In the genomic region with DNA sequence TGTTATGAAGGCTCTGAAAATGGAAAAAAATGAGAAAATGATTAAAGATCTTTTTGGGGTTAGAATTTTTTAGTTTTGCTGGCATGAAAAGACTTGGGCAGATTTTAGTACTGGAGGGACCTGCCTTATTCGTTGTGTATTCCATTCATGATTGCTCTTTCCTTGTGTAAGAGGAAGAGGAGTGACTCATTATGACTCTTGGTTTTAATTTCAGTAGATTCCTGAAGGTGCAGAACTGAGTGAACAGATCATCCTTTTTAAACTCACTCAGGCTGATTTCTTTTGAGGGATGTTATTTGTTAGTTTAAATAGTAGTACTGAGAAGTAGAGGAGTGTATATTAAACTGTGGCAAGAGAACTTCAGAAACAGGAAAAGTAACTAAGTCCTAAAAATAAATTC, we compare ENCODE assay signal across 13 cellular contexts. TPM values are rescaled to one million over a fixed set of nuclear protein-coding genes. Genes with fewer than 3 reads are reported as not detected.
DNase-seq lines count a peak whose midpoint lies in the region; ATAC-seq and TF ChIP-seq lines count a peak whose summit lies in the region.
"Had no signal": no experiment of that assay in that cellular context is flagged by ENCODE, and none has a peak within 500 bp of the region (broad histone marks: within the 10 kb centered on the region; RNA-seq: fewer than 3 reads in every experiment).

No MANE protein-coding gene starts in this region.

- CTCF ChIA-PET in Panc1 (lab: Charles Lee): interaction anchor here (0.9 kb wide), 1 partner anchor 107 kb away, joined by 3 read pairs; no protein-coding TSS in a partner anchor

- no peaks in the 10 kb centered on the region for H3K4me1 ChIP-seq in Panc1 (ENCODE audit: control insufficient read depth, insufficient read depth, low read length)
- no peaks in the 10 kb centered on the region for H3K4me1 ChIP-seq in spleen

- H3K9me3 ChIP-seq in Panc1 (ENCODE audit: control insufficient read depth, insufficient read depth, low read depth, low read length) (no peaks in the 10 kb centered on the region), spleen (no peaks in the 10 kb centered on the region)
- H3K9me3 ChIP-seq: esophagus squamous epithelium had no signal

- TF ChIP-seq CTCF in Panc1 (IDR thresholded peaks at IDR 0.05) (no peak), epithelial cell of proximal tubule (conservative IDR thresholded peaks at IDR 0.05; ENCODE audit: low read depth, low read length) (no peak), spleen (IDR thresholded peaks at IDR 0.05 in 8 of 11, conservative IDR thresholded peaks at IDR 0.05 in 3 of 11) (no peak)

- ATAC-seq in Panc1: no peak
- ATAC-seq in HG03520 (IDR thresholded peaks at IDR 0.05; ENCODE audit: unreplicated experiment): no peak
- ATAC-seq: Right ventricle myocardium inferior; stimulated activated naive CD8-positive, alpha-beta T cell treated with anti-CD3 and anti-CD28 coated beads, Interleukin-15, Interleukin-2, amounts not matched to agents 100 U/mL and 50 U/mL, for 24 hours had no signal

- H3K27me3 ChIP-seq in Panc1 (ENCODE audit: control insufficient read depth, insufficient read depth, low read length): no peaks in the 10 kb centered on the region
- no peaks in the 10 kb centered on the region for H3K27me3 ChIP-seq in spleen (replicated peaks in 1 of 7)
- H3K27me3 ChIP-seq: esophagus squamous epithelium had no signal

- 38 to 59% (median 41%) methylated on average over 1 of the region's 1 CpG for WGBS in spleen, 5 donors

- POLR2A ChIA-PET in Panc1 (lab: Charles Lee): no interaction called here

- no peak overlapping the region for H3K4me3 ChIP-seq in Panc1 (ENCODE audit: low read depth in 2 of 2, low read length in 2 of 2)
- H3K4me3 ChIP-seq in epithelial cell of proximal tubule (ENCODE audit: low read depth, low read length): no peak overlapping the region
- no peak overlapping the region for H3K4me3 ChIP-seq in spleen
- H3K4me3 ChIP-seq: esophagus squamous epithelium had no signal

- no peak for TF ChIP-seq POLR2A in spleen (IDR thresholded peaks at IDR 0.05)

- no peaks in the 10 kb centered on the region for H3K36me3 ChIP-seq in Panc1 (ENCODE audit: control insufficient read depth, insufficient read depth, low read length)
- no peaks in the 10 kb centered on the region for H3K36me3 ChIP-seq in spleen
- H3K36me3 ChIP-seq: esophagus squamous epithelium had no signal

- in situ Hi-C loops in Panc1 (cut with HindIII; ENCODE audit: low pct_unique_long_range_greater_than_20kb, low sequenced_read_pairs): no loop called here

- peak; percentile 79 for DNase-seq in GM03348 (ENCODE audit: low spot score)
- DNase-seq in Panc1 (ENCODE audit: low read depth, low spot score): peak; percentile 30
- peak; percentile 70 for DNase-seq in epithelial cell of proximal tubule (ENCODE audit: low read depth)
- DNase-seq in renal cortical epithelial cell (ENCODE audit: low read depth): peak; percentile 94
- no peak for DNase-seq in mucosa of gallbladder (ENCODE audit: low spot score)
- DNase-seq in epidermal melanocyte (ENCODE audit: insufficient read length, low spot score): no peak
- no peak for DNase-seq in spleen
- DNase-seq: esophagus squamous epithelium; mesendoderm; NCI-H146; stimulated activated naive CD8-positive, alpha-beta T cell treated with anti-CD3 and anti-CD28 coated beads, Interleukin-15, Interleukin-2, amounts not matched to agents 100 U/mL and 50 U/mL, for 24 hours had no signal

- intact Hi-C loops in Panc1 (cut with micrococcal nuclease; ENCODE audit: unreplicated experiment): no loop called here
- intact Hi-C loops in spleen (cut with DNase I; ENCODE audit: low total_unique reads): no loop called here

- H3K27ac ChIP-seq in Panc1 (ENCODE audit: low read length) (no peak overlapping the region), spleen (no peak overlapping the region)

- no TSS peak for BruUV-seq in Panc1 (replicated peaks; lab: Mats Ljungman, UMichigan)

RNA-seq across cellular contexts. Expression of gene AKAP6, which starts 41.6 kb away (rescaled TPM):
- 0.82 TPM for total RNA-seq in Panc1 (2021; ENCODE audit: unreplicated experiment)
- polyA plus RNA-seq in Panc1 (2012; ENCODE audit: insufficient read length): 0.28 TPM
- 0.22 and 4.6 TPM in 2 replicates for total RNA-seq in epithelial cell of proximal tubule
- total RNA-seq in renal cortical epithelial cell: 2.4 and 5.1 TPM in 2 replicates
- 40.1 TPM for total RNA-seq in mucosa of gallbladder
- 10 to 100 TPM in 1 of 7 donors, 1 to 10 TPM in 6; 3.8 to 12.1 (median 5.4) TPM for total RNA-seq in spleen
- under 1 TPM; 0.20 to 0.61 (median 0.26) TPM for polyA plus RNA-seq in spleen

Comparison
In these comparisons a context has a peak if more than half of its experiments do, and no peak if none do; other contexts are left out.
1. DNase-seq: peak in GM03348 (single experiment), Panc1 (single experiment), epithelial cell of proximal tubule (single experiment) and renal cortical epithelial cell (single experiment); none in mucosa of gallbladder (single experiment), epidermal melanocyte (single experiment) and spleen (single experiment).